ENCODE assay signal across 10 cellular contexts in genomic region chr1:7705908-7706216, GRCh38.
DNase-seq lines count a peak whose midpoint lies in the region; ATAC-seq and TF ChIP-seq lines count a peak whose summit lies in the region.
"Had no signal": no experiment of that assay in that cellular context is flagged by ENCODE, and none has a peak within 500 bp of the region (broad histone marks: within the 10 kb centered on the region; RNA-seq: fewer than 3 reads in every experiment).

No MANE protein-coding gene starts in this region.

- H3K36me3 ChIP-seq in breast epithelium (no peaks in the 10 kb centered on the region), transverse colon (no peaks in the 10 kb centered on the region), ascending aorta (no peaks in the 10 kb centered on the region)

- WGBS in transverse colon (ENCODE audit: low coverage in 1 of 2), 2 donors: 38 to 50% methylated on average over 1 to 7 of the region's 7 CpGs

- H3K4me3 ChIP-seq in breast epithelium: peak overlapping the region; percentile 33 to 71 (median 67)
- H3K4me3 ChIP-seq in transverse colon: peak overlapping the region in 2 of 4 donors; percentile 41 to 45
- peak overlapping the region in 1 of 2 donors; percentile 64 for H3K4me3 ChIP-seq in ascending aorta

- H3K36me3 Mint-ChIP-seq in activated naive CD4-positive, alpha-beta T cell treated with anti-CD3 and anti-CD28 coated beads for 36 hours (ENCODE audit: low read depth): no peaks in the 10 kb centered on the region
- H3K36me3 Mint-ChIP-seq in naive B cell: no peaks in the 10 kb centered on the region

- no peak for DNase-seq in activated naive CD4-positive, alpha-beta T cell treated with anti-CD3 and anti-CD28 coated beads for 36 hours
- no peak for DNase-seq in activated naive CD4-positive, alpha-beta T cell (lab: John Stamatoyannopoulos, UW)
- no peak for DNase-seq in breast epithelium (ENCODE audit: low spot score in 2 of 2)
- no peak for DNase-seq in naive B cell
- no peak for DNase-seq in transverse colon
- DNase-seq in ascending aorta (ENCODE audit: low spot score in 2 of 2): no peak
- no peak for DNase-seq in glomerular visceral epithelial cell (ENCODE audit: extremely low spot score)
- DNase-seq: SHP77 treated with DMSO at 0.1 percent for 48 hours had no signal

- TF ChIP-seq POLR2A in breast epithelium (IDR thresholded peaks at IDR 0.05) (no peak), transverse colon (IDR thresholded peaks at IDR 0.05) (no peak)

- H3K4me3 Mint-ChIP-seq in activated naive CD4-positive, alpha-beta T cell treated with anti-CD3 and anti-CD28 coated beads for 36 hours: peak overlapping the region; percentile 59
- H3K4me3 Mint-ChIP-seq in naive B cell: peak overlapping the region; percentile 83 to 92 (median 87)

- H3K4me1 Mint-ChIP-seq in activated naive CD4-positive, alpha-beta T cell treated with anti-CD3 and anti-CD28 coated beads for 36 hours (ENCODE audit: low read depth): peaks cover 7% of the 10 kb centered on the region
- H3K4me1 Mint-ChIP-seq in naive B cell: peaks cover 6 to 10% (median 8%) of the 10 kb centered on the region in 3 donors

- TF ChIP-seq CTCF in breast epithelium (IDR thresholded peaks at IDR 0.05): no peak
- TF ChIP-seq CTCF in transverse colon (IDR thresholded peaks at IDR 0.05): no peak
- TF ChIP-seq CTCF in ascending aorta (IDR thresholded peaks at IDR 0.05): no peak

- ATAC-seq in naive B cell (ENCODE audit: low read depth in 2 of 2): no peak
- no peak for ATAC-seq in HG03097 (IDR thresholded peaks at IDR 0.05; ENCODE audit: low FRiP score, unreplicated experiment)
- ATAC-seq: foreskin keratinocyte had no signal

- H3K27me3 Mint-ChIP-seq in activated naive CD4-positive, alpha-beta T cell treated with anti-CD3 and anti-CD28 coated beads for 36 hours (ENCODE audit: low read depth): peaks cover 47% of the 10 kb centered on the region
- peaks cover 17 to 60% (median 20%) of the 10 kb centered on the region in 3 donors for H3K27me3 Mint-ChIP-seq in naive B cell

- in situ Hi-C loops in transverse colon (cut with MboI; ENCODE audit: low pct_ligation_motif_present in 1 of 4, low pct_unique_long_range_greater_than_20kb in 1 of 4, low sequenced_read_pairs in 3 of 4): no loop called here

- CTCF ChIA-PET in activated naive CD4-positive, alpha-beta T cell treated with anti-CD3 and anti-CD28 coated beads for 36 hours (lab: Charles Lee): interaction anchor here (2.9 kb wide), 1 partner anchor 47 kb away, joined by 20 read pairs; no protein-coding TSS in a partner anchor

- peak overlapping the region; percentile 80 to 81 for H3K27ac ChIP-seq in breast epithelium
- H3K27ac ChIP-seq in transverse colon: peak overlapping the region; percentile 8 to 71 (median 42)
- H3K27ac ChIP-seq in ascending aorta: no peak overlapping the region
- H3K27ac ChIP-seq: foreskin keratinocyte had no signal

- H3K9me3 ChIP-seq in breast epithelium (no peaks in the 10 kb centered on the region), transverse colon (no peaks in the 10 kb centered on the region), ascending aorta (no peaks in the 10 kb centered on the region)

- no peaks in the 10 kb centered on the region for H3K9me3 Mint-ChIP-seq in activated naive CD4-positive, alpha-beta T cell treated with anti-CD3 and anti-CD28 coated beads for 36 hours
- H3K9me3 Mint-ChIP-seq in naive B cell: peaks cover 0 to 2% (median 0%) of the 10 kb centered on the region in 7 donors

- no peak for TF ChIP-seq EP300 in transverse colon (IDR thresholded peaks at IDR 0.05; ENCODE audit: low read depth)

- H3K27ac Mint-ChIP-seq in activated naive CD4-positive, alpha-beta T cell treated with anti-CD3 and anti-CD28 coated beads for 36 hours: no peak overlapping the region
- peak overlapping the region in 5 of 6 donors; percentile 32 to 87 (median 67) for H3K27ac Mint-ChIP-seq in naive B cell

- no peaks in the 10 kb centered on the region for H3K27me3 ChIP-seq in breast epithelium
- H3K27me3 ChIP-seq in transverse colon: peaks cover 34% of the 10 kb centered on the region
- no peaks in the 10 kb centered on the region for H3K27me3 ChIP-seq in ascending aorta

- intact Hi-C loops in activated naive CD4-positive, alpha-beta T cell treated with anti-CD3 and anti-CD28 coated beads for 36 hours (cut with micrococcal nuclease): no loop called here
- intact Hi-C loops in breast epithelium (cut with DNase I; ENCODE audit: low total_unique reads): no loop called here
- intact Hi-C loops in transverse colon (cut with DNase I; ENCODE audit: low total_unique reads): no loop called here
- intact Hi-C loops in ascending aorta (cut with DNase I): loop anchor here (2.0 kb wide), 1 partner anchor 65 kb away; the partner anchor contains the start of gene VAMP3

- H3K4me1 ChIP-seq in breast epithelium: no peaks in the 10 kb centered on the region
- H3K4me1 ChIP-seq in transverse colon: peaks cover 0 to 13% (median 7%) of the 10 kb centered on the region in 4 donors
- peaks cover 3 to 7% of the 10 kb centered on the region in 2 donors for H3K4me1 ChIP-seq in ascending aorta
- H3K4me1 ChIP-seq: foreskin keratinocyte had no signal

Comparison
In these comparisons a context has a peak if more than half of its experiments do, and no peak if none do; other contexts are left out.
1. H3K27ac ChIP-seq: peak in breast epithelium (2 of 2) and transverse colon (4 of 4); none in ascending aorta (0 of 2).